In the genomic region with DNA sequence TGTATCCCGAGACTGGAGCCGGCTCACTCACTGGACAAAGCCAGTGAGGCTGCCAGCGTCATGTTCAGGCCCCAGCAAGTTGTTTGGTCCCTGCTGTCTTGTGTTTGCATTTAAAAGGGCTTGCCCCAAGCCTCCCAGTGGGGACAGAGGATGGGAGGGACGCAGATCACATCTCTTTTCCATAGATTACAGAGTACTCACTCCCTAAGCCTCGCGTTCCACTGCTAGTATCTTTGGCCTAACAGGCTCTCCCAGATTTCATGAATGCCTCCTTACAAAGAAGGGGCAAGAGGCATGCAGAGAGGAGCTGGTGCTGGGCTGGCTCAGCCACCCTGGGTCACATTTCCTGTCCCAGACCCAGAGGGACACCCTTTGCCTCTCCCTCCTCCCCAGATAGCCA, we compare ENCODE assay signal across 23 cellular contexts. TPM values are rescaled to one million over a fixed set of nuclear protein-coding genes. Genes with fewer than 3 reads are reported as not detected.
DNase-seq lines count a peak whose midpoint lies in the region; ATAC-seq and TF ChIP-seq lines count a peak whose summit lies in the region.
"Had no signal": no experiment of that assay in that cellular context is flagged by ENCODE, and none has a peak within 500 bp of the region (broad histone marks: within the 10 kb centered on the region; RNA-seq: fewer than 3 reads in every experiment).

No MANE protein-coding gene starts in this region.

- no peaks in the 10 kb centered on the region for H3K36me3 ChIP-seq in endodermal cell (ENCODE audit: control insufficient read depth, insufficient read depth, low read length)
- H3K36me3 ChIP-seq in trophoblast cell (ENCODE audit: control insufficient read depth in 1 of 2, insufficient read depth in 2 of 2, low read length in 2 of 2), result no peaks in the 10 kb centered on the region
- H3K36me3 ChIP-seq: Peyer's patch had no signal

- H3K23me2 ChIP-seq in H9 (ENCODE audit: insufficient read length, low read depth, low read length, poor library complexity, severe bottlenecking), result no peaks in the 10 kb centered on the region

- H3K27me3 Mint-ChIP-seq in H9 (ENCODE audit: low read depth) (peaks cover 97% of the 10 kb centered on the region), endodermal cell (ENCODE audit: insufficient read depth) (peaks cover 60% of the 10 kb centered on the region)
- H3K27me3 Mint-ChIP-seq in activated T-helper 1 cell treated with anti-CD3 and anti-CD28 coated beads, Interleukin-12 subunit alpha, Interleukin-12 subunit beta, Interleukin-2, Interleukin-4 antibody, amounts not matched to agents 30 ng/mL and 10 ng/mL and 1 ng/mL, durations not matched to agents 14 hours and 24 hours and 36 hours (ENCODE audit: insufficient read depth), result peaks cover 17% of the 10 kb centered on the region

- H3K36me3 Mint-ChIP-seq in H9 (ENCODE audit: insufficient read depth in 1 of 3, low read depth in 3 of 3) (peaks cover 0 to 3% (median 0%) of the 10 kb centered on the region in 3 experiments; a peak in 1 of 7 replicates), endodermal cell (ENCODE audit: low read depth) (no peaks in the 10 kb centered on the region)
- H3K36me3 Mint-ChIP-seq in activated T-helper 1 cell treated with anti-CD3 and anti-CD28 coated beads, Interleukin-12 subunit alpha, Interleukin-12 subunit beta, Interleukin-2, Interleukin-4 antibody, amounts not matched to agents 30 ng/mL and 10 ng/mL and 1 ng/mL, durations not matched to agents 14 hours and 24 hours and 36 hours (ENCODE audit: low read depth), result no peaks in the 10 kb centered on the region
- H3K36me3 Mint-ChIP-seq: CD4-positive, alpha-beta memory T cell had no signal

- DNase-seq in H9 (peak; percentile 82), endodermal cell (peak; percentile 87), iPS-NIHi11 (ENCODE audit: low spot score) (peak; percentile 70), trophoblast cell (peak; percentile 25 to 80), activated gamma-delta T cell treated with Interleukin-2 at 50 U/mL for 16 hours (no peak)
- no peak for DNase-seq in effector CD4-positive, alpha-beta T cell
- DNase-seq in activated T-helper 1 cell treated with anti-CD3 and anti-CD28 coated beads, Interleukin-12 subunit alpha, Interleukin-12 subunit beta, Interleukin-2, Interleukin-4 antibody, amounts not matched to agents 30 ng/mL and 10 ng/mL and 1 ng/mL, durations not matched to agents 14 hours and 24 hours and 36 hours (ENCODE audit: low spot score), result no peak
- DNase-seq: Caco-2; CD4-positive, alpha-beta memory T cell; DMS 273 treated with DMSO at 0.1 percent for 48 hours; DMS79 treated with DMSO at 0.1 percent for 48 hours; HCEC 1CT; IMR-90; NCI-H1092 treated with DMSO at 0.1 percent for 48 hours; NCI-H146; NCI-H2029 treated with DMSO at 0.1 percent for 48 hours; NCI-H226; NCI-H510A treated with DMSO at 0.1 percent for 48 hours; NCI-H748 treated with DMSO at 0.1 percent for 48 hours; Peyer's patch had no signal

- H2BK5ac ChIP-seq in H9 (ENCODE audit: insufficient read length, low read length) (no peak overlapping the region), trophoblast cell (ENCODE audit: low read depth, low read length, poor library complexity) (no peak overlapping the region)

- no peak overlapping the region for H4K8ac ChIP-seq in H9 (replicated peaks; ENCODE audit: insufficient read length, low read depth, low read length)
- no peak overlapping the region for H4K8ac ChIP-seq in trophoblast cell (ENCODE audit: low read depth, low read length)

- no peak overlapping the region for H3K4ac ChIP-seq in H9 (ENCODE audit: low read depth, low read length)
- H3K4ac ChIP-seq in trophoblast cell (ENCODE audit: low read depth, low read length), result no peak overlapping the region

- no peak overlapping the region for H2BK12ac ChIP-seq in H9 (ENCODE audit: insufficient read length, low read depth, low read length)
- H2BK12ac ChIP-seq in trophoblast cell (ENCODE audit: low read length), result peak overlapping the region; percentile 8

- no peak overlapping the region for H2AK5ac ChIP-seq in H9 (ENCODE audit: insufficient read length, low read length)
- no peak overlapping the region for H2AK5ac ChIP-seq in trophoblast cell (ENCODE audit: low read length)

- no peak overlapping the region for H2BK15ac ChIP-seq in H9 (ENCODE audit: low read depth, low read length)

- H3K18ac ChIP-seq in H9 (ENCODE audit: insufficient read length, low read depth, low read length), result no peak overlapping the region
- H3K18ac ChIP-seq in trophoblast cell (ENCODE audit: low read length), result no peak overlapping the region

- H3K9ac ChIP-seq in H9 (ENCODE audit: extremely low read depth, insufficient read length, low read length) (no peak overlapping the region), endodermal cell (ENCODE audit: extremely low read depth, low read length, poor library complexity, severe bottlenecking) (no peak overlapping the region), trophoblast cell (ENCODE audit: low read length) (no peak overlapping the region)
- H3K9ac ChIP-seq: KMS-11 had no signal

- H3K4me3 Mint-ChIP-seq in H9 (peak overlapping the region in 1 of 2 experiments; percentile 50; a peak in 2 of 5 replicates), endodermal cell (no peak overlapping the region)
- no peak overlapping the region for H3K4me3 Mint-ChIP-seq in activated T-helper 1 cell treated with anti-CD3 and anti-CD28 coated beads, Interleukin-12 subunit alpha, Interleukin-12 subunit beta, Interleukin-2, Interleukin-4 antibody, amounts not matched to agents 30 ng/mL and 10 ng/mL and 1 ng/mL, durations not matched to agents 14 hours and 24 hours and 36 hours
- H3K4me3 Mint-ChIP-seq: CD4-positive, alpha-beta memory T cell had no signal

- H3K9me3 ChIP-seq in H9 (ENCODE audit: control insufficient read depth, low read depth, low read length) (no peaks in the 10 kb centered on the region), endodermal cell (ENCODE audit: control insufficient read depth, low read length) (no peaks in the 10 kb centered on the region), trophoblast cell (ENCODE audit: insufficient read depth, low read depth, low read length) (no peaks in the 10 kb centered on the region)
- H3K9me3 ChIP-seq: Caco-2, Peyer's patch had no signal

- no peak overlapping the region for H3K4me3 ChIP-seq in endodermal cell (ENCODE audit: low read length)
- no peak overlapping the region for H3K4me3 ChIP-seq in trophoblast cell (ENCODE audit: low read depth, low read length)
- H3K4me3 ChIP-seq: Peyer's patch had no signal

- H3K14ac ChIP-seq in H9 (ENCODE audit: insufficient read depth, low read length) (no peak overlapping the region), trophoblast cell (ENCODE audit: low read length) (no peak overlapping the region)

- peaks cover 48 to 52% of the 10 kb centered on the region in 2 experiments for H3K4me1 Mint-ChIP-seq in H9
- peaks cover 11% of the 10 kb centered on the region for H3K4me1 Mint-ChIP-seq in endodermal cell
- no peaks in the 10 kb centered on the region for H3K4me1 Mint-ChIP-seq in activated T-helper 1 cell treated with anti-CD3 and anti-CD28 coated beads, Interleukin-12 subunit alpha, Interleukin-12 subunit beta, Interleukin-2, Interleukin-4 antibody, amounts not matched to agents 30 ng/mL and 10 ng/mL and 1 ng/mL, durations not matched to agents 14 hours and 24 hours and 36 hours (ENCODE audit: low read depth)
- H3K4me1 Mint-ChIP-seq: CD4-positive, alpha-beta memory T cell had no signal

- intact Hi-C loops in activated T-helper 1 cell treated with anti-CD3 and anti-CD28 coated beads, Interleukin-12 subunit alpha, Interleukin-12 subunit beta, Interleukin-2, Interleukin-4 antibody, amounts not matched to agents 30 ng/mL and 10 ng/mL and 1 ng/mL, durations not matched to agents 14 hours and 24 hours and 36 hours (cut with micrococcal nuclease), result no loop called here

- no peak overlapping the region for H4K5ac ChIP-seq in H9 (ENCODE audit: insufficient read length, low read depth, low read length)

- H4K91ac ChIP-seq in H9 (ENCODE audit: insufficient read length, low read depth, low read length) (no peak overlapping the region), trophoblast cell (ENCODE audit: low read depth, low read length) (no peak overlapping the region)

- H3K27ac ChIP-seq in H9 (ENCODE audit: insufficient read length, low read depth, low read length), result no peak overlapping the region
- no peak overlapping the region for H3K27ac ChIP-seq in endodermal cell (ENCODE audit: low read depth, low read length)
- H3K27ac ChIP-seq in trophoblast cell (ENCODE audit: low read depth, low read length), result no peak overlapping the region
- H3K27ac ChIP-seq: KMS-11, Peyer's patch had no signal

- no peak overlapping the region for H2BK20ac ChIP-seq in H9 (ENCODE audit: low read depth, low read length, poor library complexity, severe bottlenecking)

- no peaks in the 10 kb centered on the region for H4K20me1 ChIP-seq in H9 (ENCODE audit: control insufficient read depth, insufficient read depth, insufficient read length)

- H3K27me3 ChIP-seq in H9 (ENCODE audit: insufficient read depth, low read length) (peaks cover 4% of the 10 kb centered on the region; the same call in 1 of the 2 replicates), endodermal cell (ENCODE audit: control insufficient read depth, insufficient read depth, low read length, poor library complexity, severe bottlenecking) (no peaks in the 10 kb centered on the region), trophoblast cell (ENCODE audit: insufficient read depth, low read length) (no peaks in the 10 kb centered on the region)
- H3K27me3 ChIP-seq: Peyer's patch had no signal

- H3K27ac Mint-ChIP-seq in H9, result peak overlapping the region in 1 of 3 experiments; percentile 45; a peak in 2 of 7 replicates
- no peak overlapping the region for H3K27ac Mint-ChIP-seq in endodermal cell
- no peak overlapping the region for H3K27ac Mint-ChIP-seq in activated T-helper 1 cell treated with anti-CD3 and anti-CD28 coated beads, Interleukin-12 subunit alpha, Interleukin-12 subunit beta, Interleukin-2, Interleukin-4 antibody, amounts not matched to agents 30 ng/mL and 10 ng/mL and 1 ng/mL, durations not matched to agents 14 hours and 24 hours and 36 hours

- H3K23ac ChIP-seq in H9 (ENCODE audit: insufficient read length, low read depth, low read length) (no peak overlapping the region), trophoblast cell (ENCODE audit: low read length) (no peak overlapping the region)

- WGBS in H9 (ENCODE audit: extremely low coverage, insufficient read length, low lambda C conversion rate), result no CpG with 5 or more reads among the region's 6 CpGs
- 10 to 22% methylated on average over 3 to 6 of the region's 6 CpGs for WGBS in endodermal cell (ENCODE audit: insufficient coverage in 1 of 2, insufficient read length in 1 of 2), 2 experiments
- no CpG with 5 or more reads among the region's 6 CpGs for WGBS in trophoblast cell (ENCODE audit: extremely low coverage, insufficient coverage, insufficient read length)

- H3K9me3 Mint-ChIP-seq in H9 (no peaks in the 10 kb centered on the region; a peak in 2 of 5 replicates), endodermal cell (no peaks in the 10 kb centered on the region)
- H3K9me3 Mint-ChIP-seq in activated T-helper 1 cell treated with anti-CD3 and anti-CD28 coated beads, Interleukin-12 subunit alpha, Interleukin-12 subunit beta, Interleukin-2, Interleukin-4 antibody, amounts not matched to agents 30 ng/mL and 10 ng/mL and 1 ng/mL, durations not matched to agents 14 hours and 24 hours and 36 hours, result no peaks in the 10 kb centered on the region

- H4K12ac ChIP-seq in trophoblast cell (ENCODE audit: low read depth, low read length), result no peak overlapping the region

- H3K4me2 ChIP-seq in H9 (ENCODE audit: insufficient read depth, insufficient read length, low read length) (peak overlapping the region; percentile 6), trophoblast cell (ENCODE audit: low read length) (no peak overlapping the region)
- H3K4me2 ChIP-seq: KMS-11 had no signal

- ATAC-seq in HG03139 (IDR thresholded peaks at IDR 0.05; ENCODE audit: unreplicated experiment), result no peak
- ATAC-seq: SK-N-SH treated with all-trans-retinoic acid at 6 μM for 48 hours had no signal

- H3K79me2 ChIP-seq in H9 (ENCODE audit: insufficient read depth, low read length) (no peaks in the 10 kb centered on the region), trophoblast cell (ENCODE audit: control insufficient read depth, insufficient read depth, low read length, poor library complexity) (peaks cover 2% of the 10 kb centered on the region)

- no peak overlapping the region for H3K56ac ChIP-seq in H9 (ENCODE audit: insufficient read length, low read depth, low read length)

- H2BK120ac ChIP-seq in H9 (ENCODE audit: low read depth, low read length, poor library complexity, severe bottlenecking), result no peak overlapping the region
- no peak overlapping the region for H2BK120ac ChIP-seq in trophoblast cell (ENCODE audit: insufficient read depth, low read length, poor library complexity)

- no peak for TF ChIP-seq CTCF in H9 (conservative IDR thresholded peaks at IDR 0.05)
- no peak for TF ChIP-seq CTCF in endodermal cell (conservative IDR thresholded peaks at IDR 0.05)

- no peak overlapping the region for H2AFZ ChIP-seq in H9 (ENCODE audit: low read length)
- H2AFZ ChIP-seq in trophoblast cell (ENCODE audit: insufficient read depth, low read length, poor library complexity), result no peak overlapping the region

- H3K79me1 ChIP-seq in H9 (ENCODE audit: insufficient read depth, low read depth, low read length, poor library complexity, severe bottlenecking) (no peaks in the 10 kb centered on the region), trophoblast cell (ENCODE audit: low read length) (peaks cover 8% of the 10 kb centered on the region)

- H3K4me1 ChIP-seq in H9 (ENCODE audit: insufficient read depth, low read length), result peaks cover 13% of the 10 kb centered on the region; the same call in 1 of the 2 replicates
- no peaks in the 10 kb centered on the region for H3K4me1 ChIP-seq in endodermal cell (ENCODE audit: control insufficient read depth, insufficient read depth, low read length)
- H3K4me1 ChIP-seq in trophoblast cell (ENCODE audit: control insufficient read depth in 1 of 2, insufficient read depth in 2 of 2, low read length in 2 of 2), result peaks cover 3 to 5% of the 10 kb centered on the region in 2 experiments
- H3K4me1 ChIP-seq: Caco-2, Peyer's patch had no signal

- no peak overlapping the region for H3T11ph ChIP-seq in H9 (ENCODE audit: low read length)

RNA-seq across cellular contexts. Expression of a gene that starts 59.1 kb away (rescaled TPM):
- total RNA-seq in H9 (2021), result 0.64 and 0.90 TPM in 2 replicates
- 1 to 10 TPM; 2.1 to 3.8 TPM for total RNA-seq in endodermal cell
- 1.4 TPM for polyA plus RNA-seq in endodermal cell (2013, experiment 1 of 2)
- 1.5 TPM for polyA plus RNA-seq in endodermal cell (2013, experiment 2 of 2)
- 2.1 and 2.2 TPM in 2 replicates for polyA plus RNA-seq in trophoblast cell (2013)
- total RNA-seq in activated T-helper 1 cell treated with anti-CD3 and anti-CD28 coated beads, Interleukin-12 subunit alpha, Interleukin-12 subunit beta, Interleukin-2, Interleukin-4 antibody, amounts not matched to agents 30 ng/mL and 10 ng/mL and 1 ng/mL, durations not matched to agents 14 hours and 24 hours and 36 hours, result 4.1 and 7.4 TPM in 2 replicates

Comparison
In these comparisons a context has a peak if more than half of its experiments do, and no peak if none do; other contexts are left out.
1. DNase-seq: peak in H9 (single experiment), endodermal cell (single experiment), iPS-NIHi11 (single experiment) and trophoblast cell (2 of 2); none in effector CD4-positive, alpha-beta T cell (single experiment), activated gamma-delta T cell treated with Interleukin-2 at 50 U/mL for 16 hours (single experiment) and activated T-helper 1 cell treated with anti-CD3 and anti-CD28 coated beads, Interleukin-12 subunit alpha, Interleukin-12 subunit beta, Interleukin-2, Interleukin-4 antibody, amounts not matched to agents 30 ng/mL and 10 ng/mL and 1 ng/mL, durations not matched to agents 14 hours and 24 hours and 36 hours (single experiment).